ENCODE assay signal across 8 cellular contexts in genomic region chr2:190881480-190882326, GRCh38. TPM values are rescaled to one million over a fixed set of nuclear protein-coding genes. Genes with fewer than 3 reads are reported as not detected.
DNase-seq lines count a peak whose midpoint lies in the region; ATAC-seq, FAIRE-seq and TF ChIP-seq lines count a peak whose summit lies in the region.

No MANE protein-coding gene starts in this region.

- no peaks in the 10 kb centered on the region for H3K9me3 ChIP-seq in keratinocyte (ENCODE audit: control insufficient read depth, low read depth, low read length)

- peaks cover 59% of the 10 kb centered on the region for H3K79me2 ChIP-seq in keratinocyte (ENCODE audit: control insufficient read depth, insufficient read depth, low read length)

- H3K27me3 ChIP-seq in bronchial epithelial cell (ENCODE audit: control insufficient read depth, insufficient read depth, low read length) (no peaks in the 10 kb centered on the region), keratinocyte (ENCODE audit: control insufficient read depth, extremely low read depth, insufficient read depth, low read length) (no peaks in the 10 kb centered on the region)

- H3K4me1 ChIP-seq in keratinocyte (ENCODE audit: control insufficient read depth, extremely low read depth, insufficient read depth, low read length) = peaks cover 38% of the 10 kb centered on the region

- peaks cover 19% of the 10 kb centered on the region for H4K20me1 ChIP-seq in keratinocyte (ENCODE audit: control insufficient read depth, extremely low read depth, insufficient read depth, low read length)

- peak overlapping the region; percentile 92 for H3K4me2 ChIP-seq in keratinocyte (ENCODE audit: control insufficient read depth, extremely low read depth, insufficient read depth, low read depth, low read length)

- dilution Hi-C loops in keratinocyte (cut with MboI; ENCODE audit: extremely low pct_ligation_motif_present, low sequenced_read_pairs) = no loop called here

- peak; percentile 51 for ATAC-seq in HG03066 (IDR thresholded peaks at IDR 0.05; ENCODE audit: low read depth, unreplicated experiment)

- peak overlapping the region; percentile 87 for H3K4me3 ChIP-seq in WI38 (ENCODE audit: low read depth, low read length)
- H3K4me3 ChIP-seq in bronchial epithelial cell (ENCODE audit: low read depth, low read length) = peak overlapping the region; percentile 89
- H3K4me3 ChIP-seq in keratinocyte (ENCODE audit: control insufficient read depth in 2 of 3, extremely low read depth in 1 of 3, insufficient read depth in 2 of 3, low read depth in 1 of 3, low read length in 3 of 3) = peak overlapping the region; percentile 55 to 99 (median 87)

- H3K27ac ChIP-seq in keratinocyte (ENCODE audit: control insufficient read depth, insufficient read depth, low read length) = peak overlapping the region; percentile 91

- TF ChIP-seq CTCF in WI38 (IDR thresholded peaks at IDR 0.05; ENCODE audit: low read depth, low read length) = no peak
- no peak for TF ChIP-seq CTCF in bronchial epithelial cell (IDR thresholded peaks at IDR 0.05; ENCODE audit: insufficient read depth, low read length, severe bottlenecking)
- no peak for TF ChIP-seq CTCF in keratinocyte (optimal IDR thresholded peaks at IDR 0.05 in 1 of 3, IDR thresholded peaks at IDR 0.05 in 1 of 3, conservative IDR thresholded peaks at IDR 0.05 in 1 of 3; ENCODE audit: extremely low read depth in 1 of 3, insufficient read depth in 2 of 3, low read length in 3 of 3)

- TF ChIP-seq POLR2A in GM18526 (IDR thresholded peaks at IDR 0.05; ENCODE audit: extremely low read depth, insufficient read length) = peak; percentile 72

- FAIRE-seq in bronchial epithelial cell (lab: Jason Lieb, UNC) (no peak), keratinocyte (lab: Jason Lieb, UNC) (peak; percentile 79)

- no peaks in the 10 kb centered on the region for H3K9me1 ChIP-seq in keratinocyte (ENCODE audit: control insufficient read depth, extremely low read depth, insufficient read depth, low read length)

- H2AFZ ChIP-seq in keratinocyte (ENCODE audit: control insufficient read depth, low read length) = peak overlapping the region; percentile 36

- peak overlapping the region; percentile 96 for H3K9ac ChIP-seq in keratinocyte (ENCODE audit: control insufficient read depth, extremely low read depth, insufficient read depth, low read length)

- DNase-seq in 8988T (peak; percentile 46), NCI-H2196 treated with DMSO at 0.1 percent for 48 hours (lab: John Stamatoyannopoulos, UW; ENCODE audit: unreplicated experiment) (peak; percentile 39), bronchial epithelial cell (ENCODE audit: low read depth) (peak; percentile 90), keratinocyte (ENCODE audit: low read depth, low spot score) (no peak)
- peak; percentile 54 to 60 for DNase-seq in stimulated activated CD4-positive, alpha-beta T cell treated with anti-CD3 and anti-CD28 coated beads, Interleukin-15, amount 100 ng/mL, for 48 hours (ENCODE audit: low read depth in 2 of 2)

- H3K36me3 ChIP-seq in bronchial epithelial cell (ENCODE audit: control insufficient read depth, insufficient read depth, low read length) (no peaks in the 10 kb centered on the region), keratinocyte (ENCODE audit: control insufficient read depth in 2 of 2, extremely low read depth in 1 of 2, insufficient read depth in 2 of 2, low read length in 2 of 2) (peaks cover 2 to 7% of the 10 kb centered on the region in 2 experiments)

RNA-seq across cellular contexts. Expression of gene GLS, which starts 1.1 kb away (rescaled TPM):
- 95.9 and 103 TPM in 2 replicates for total RNA-seq in bronchial epithelial cell
- polyA plus RNA-seq in keratinocyte = 70.9 to 130 TPM (median 98.4 TPM) in 3 replicates
- 73.4 TPM for polyA plus RNA-seq in keratinocyte (2011; ENCODE audit: low read depth)
- polyA plus RNA-seq in keratinocyte (2011; cell fraction: cytosol; rRNA removed) = 35.9 and 65.0 TPM in 2 replicates
- 125 and 208 TPM in 2 replicates for polyA plus RNA-seq in keratinocyte (2011; cell fraction: nucleus; rRNA removed)
- polyA plus RNA-seq in keratinocyte (2012; ENCODE audit: low replicate concordance) = 84.0 and 86.3 TPM in 2 replicates
- 54.3 to 225 TPM (median 97.0 TPM) in 3 replicates for polyA minus RNA-seq in keratinocyte
- 85.0 TPM for polyA minus RNA-seq in keratinocyte (2011; cell fraction: cytosol; rRNA and poly(A)+ RNA removed)
- polyA minus RNA-seq in keratinocyte (2011; cell fraction: nucleus; rRNA and poly(A)+ RNA removed) = 243 and 504 TPM in 2 replicates
